Comparison of ENCODE assay signal across 16 cellular contexts in genomic region chr2:203547356-203547755, GRCh38. TPM values are rescaled to one million over a fixed set of nuclear protein-coding genes. Genes with fewer than 3 reads are reported as not detected.
DNase-seq lines count a peak whose midpoint lies in the region; ATAC-seq and TF ChIP-seq lines count a peak whose summit lies in the region.
"Had no signal": no experiment of that assay in that cellular context is flagged by ENCODE, and none has a peak within 500 bp of the region (broad histone marks: within the 10 kb centered on the region; RNA-seq: fewer than 3 reads in every experiment).

No MANE protein-coding gene starts in this region.

- no peaks in the 10 kb centered on the region for H3K4me1 ChIP-seq in DND-41 (ENCODE audit: insufficient read depth, low read length)
- H3K4me1 ChIP-seq: HAP-1 had no signal

- no peak overlapping the region for H3K4me2 ChIP-seq in DND-41 (ENCODE audit: insufficient read depth, low read length)

- H3K4me1 Mint-ChIP-seq in activated T-cell treated with anti-CD3 and anti-CD28 coated beads, Interleukin-2, amount 50 U/mL, for 72 hours (ENCODE audit: low read depth): peaks cover 5% of the 10 kb centered on the region
- peaks cover 5% of the 10 kb centered on the region for H3K4me1 Mint-ChIP-seq in activated T-helper 17 cell treated with anti-CD3 and anti-CD28 coated beads, Interleukin-2, amount 50 U/mL, for 72 hours
- peaks cover 6% of the 10 kb centered on the region for H3K4me1 Mint-ChIP-seq in stimulated activated effector memory CD8-positive, alpha-beta T cell treated with anti-CD3 and anti-CD28 coated beads, Interleukin-12 subunit alpha, Interleukin-12 subunit beta, amount 100 ng/mL, for 72 hours

- no peak overlapping the region for H3K27ac Mint-ChIP-seq in activated T-cell treated with anti-CD3 and anti-CD28 coated beads, Interleukin-2, amount 50 U/mL, for 72 hours
- no peak overlapping the region for H3K27ac Mint-ChIP-seq in activated T-helper 17 cell treated with anti-CD3 and anti-CD28 coated beads, Interleukin-2, amount 50 U/mL, for 72 hours
- no peak overlapping the region for H3K27ac Mint-ChIP-seq in stimulated activated effector memory CD8-positive, alpha-beta T cell treated with anti-CD3 and anti-CD28 coated beads, Interleukin-12 subunit alpha, Interleukin-12 subunit beta, amount 100 ng/mL, for 72 hours
- H3K27ac Mint-ChIP-seq: CD4-positive, alpha-beta T cell had no signal

- intact Hi-C loops in Right ventricle myocardium inferior (cut with DNase I): no loop called here

- ATAC-seq in activated T-cell treated with anti-CD3 and anti-CD28 coated beads, Interleukin-2, amount 50 U/mL, for 72 hours (replicated peaks in 1 of 2): peak; percentile 45 to 56
- ATAC-seq in DND-41 (ENCODE audit: insufficient read depth, low read depth) (peak; percentile 70), GM19035 (IDR thresholded peaks at IDR 0.05; ENCODE audit: unreplicated experiment) (no peak), Right ventricle myocardium inferior (no peak)
- peak; percentile 23 for ATAC-seq in activated T-helper 17 cell treated with anti-CD3 and anti-CD28 coated beads, Interleukin-2, amount 50 U/mL, for 72 hours (replicated peaks)
- ATAC-seq in stimulated activated effector memory CD8-positive, alpha-beta T cell treated with anti-CD3 and anti-CD28 coated beads, Interleukin-12 subunit alpha, Interleukin-12 subunit beta, amount 100 ng/mL, for 72 hours: peak; percentile 62

- no peak for TF ChIP-seq CTCF in DND-41 (IDR thresholded peaks at IDR 0.05; ENCODE audit: borderline replicate concordance, extremely low read depth, low read length, poor library complexity, severe bottlenecking)

- DNase-seq in activated T-cell treated with anti-CD3 and anti-CD28 coated beads, Interleukin-2, amount 50 U/mL, for 72 hours: no peak
- DNase-seq in activated T-cell treated with anti-CD3 and anti-CD28 coated beads for 4 hours (no peak), DND-41 (no peak), retina (no peak), Right ventricle myocardium inferior (ENCODE audit: missing footprints) (no peak)
- DNase-seq in stimulated activated effector memory CD8-positive, alpha-beta T cell treated with anti-CD3 and anti-CD28 coated beads, Interleukin-12 subunit alpha, Interleukin-12 subunit beta, amount 100 ng/mL, for 72 hours (ENCODE audit: low spot score in 2 of 2): no peak
- DNase-seq: AML-193; Caco-2; CD4-positive, alpha-beta T cell; DMS153; DMS79; GF-D8 had no signal

- no peaks in the 10 kb centered on the region for H3K36me3 ChIP-seq in DND-41 (ENCODE audit: insufficient read depth, low read length)
- H3K36me3 ChIP-seq: HAP-1 had no signal

- no peaks in the 10 kb centered on the region for H3K9me3 Mint-ChIP-seq in activated T-cell treated with anti-CD3 and anti-CD28 coated beads, Interleukin-2, amount 50 U/mL, for 72 hours
- no peaks in the 10 kb centered on the region for H3K9me3 Mint-ChIP-seq in activated T-helper 17 cell treated with anti-CD3 and anti-CD28 coated beads, Interleukin-2, amount 50 U/mL, for 72 hours
- no peaks in the 10 kb centered on the region for H3K9me3 Mint-ChIP-seq in stimulated activated effector memory CD8-positive, alpha-beta T cell treated with anti-CD3 and anti-CD28 coated beads, Interleukin-12 subunit alpha, Interleukin-12 subunit beta, amount 100 ng/mL, for 72 hours
- H3K9me3 Mint-ChIP-seq: CD4-positive, alpha-beta T cell had no signal

- H3K27ac ChIP-seq in DND-41 (ENCODE audit: low read length): no peak overlapping the region
- H3K27ac ChIP-seq: C4-2B had no signal

- no peaks in the 10 kb centered on the region for H3K9me3 ChIP-seq in DND-41 (ENCODE audit: insufficient read depth, low read length, severe bottlenecking)
- H3K9me3 ChIP-seq: Caco-2, HAP-1 had no signal

- no peaks in the 10 kb centered on the region for H3K79me2 ChIP-seq in DND-41 (ENCODE audit: insufficient read depth, low read length)

- no peaks in the 10 kb centered on the region for H4K20me1 ChIP-seq in DND-41 (ENCODE audit: insufficient read depth, low read length)

- no peak overlapping the region for H3K9ac ChIP-seq in DND-41 (ENCODE audit: low read depth, low read length)

- no peak overlapping the region for H3K4me3 ChIP-seq in DND-41 (ENCODE audit: low read depth in 1 of 2, low read length in 2 of 2)
- H3K4me3 ChIP-seq: HAP-1 had no signal

- no peaks in the 10 kb centered on the region for H3K27me3 Mint-ChIP-seq in activated T-cell treated with anti-CD3 and anti-CD28 coated beads, Interleukin-2, amount 50 U/mL, for 72 hours (ENCODE audit: low read depth)
- H3K27me3 Mint-ChIP-seq in activated T-helper 17 cell treated with anti-CD3 and anti-CD28 coated beads, Interleukin-2, amount 50 U/mL, for 72 hours: no peaks in the 10 kb centered on the region
- H3K27me3 Mint-ChIP-seq: CD4-positive, alpha-beta T cell had no signal

- no peak overlapping the region for H2AFZ ChIP-seq in DND-41 (ENCODE audit: low read depth, low read length)

- H3K4me3 Mint-ChIP-seq in activated T-cell treated with anti-CD3 and anti-CD28 coated beads, Interleukin-2, amount 50 U/mL, for 72 hours: no peak overlapping the region
- no peak overlapping the region for H3K4me3 Mint-ChIP-seq in activated T-helper 17 cell treated with anti-CD3 and anti-CD28 coated beads, Interleukin-2, amount 50 U/mL, for 72 hours
- no peak overlapping the region for H3K4me3 Mint-ChIP-seq in stimulated activated effector memory CD8-positive, alpha-beta T cell treated with anti-CD3 and anti-CD28 coated beads, Interleukin-12 subunit alpha, Interleukin-12 subunit beta, amount 100 ng/mL, for 72 hours
- H3K4me3 Mint-ChIP-seq: CD4-positive, alpha-beta T cell had no signal

- no peaks in the 10 kb centered on the region for H3K36me3 Mint-ChIP-seq in activated T-cell treated with anti-CD3 and anti-CD28 coated beads, Interleukin-2, amount 50 U/mL, for 72 hours (ENCODE audit: insufficient read depth in 2 of 2)
- no peaks in the 10 kb centered on the region for H3K36me3 Mint-ChIP-seq in activated T-helper 17 cell treated with anti-CD3 and anti-CD28 coated beads, Interleukin-2, amount 50 U/mL, for 72 hours (ENCODE audit: low read depth)
- H3K36me3 Mint-ChIP-seq in stimulated activated effector memory CD8-positive, alpha-beta T cell treated with anti-CD3 and anti-CD28 coated beads, Interleukin-12 subunit alpha, Interleukin-12 subunit beta, amount 100 ng/mL, for 72 hours: no peaks in the 10 kb centered on the region

- H3K27me3 ChIP-seq in DND-41 (ENCODE audit: insufficient read depth, low read length, poor library complexity): no peaks in the 10 kb centered on the region

RNA-seq across cellular contexts. Expression of gene RAPH1, which starts 12.3 kb away (rescaled TPM):
- 1 to 10 TPM; 3.7 to 6.0 TPM for total RNA-seq in activated T-cell treated with anti-CD3 and anti-CD28 coated beads, Interleukin-2, amount 50 U/mL, for 72 hours
- 10 to 100 TPM; 10.4 to 13.5 TPM for total RNA-seq in activated T-helper 17 cell treated with anti-CD3 and anti-CD28 coated beads, Interleukin-2, amount 50 U/mL, for 72 hours
- 15.1 TPM for total RNA-seq in Right ventricle myocardium inferior

Comparison
In these comparisons a context has a peak if more than half of its experiments do, and no peak if none do; other contexts are left out.
1. ATAC-seq: peak in activated T-cell treated with anti-CD3 and anti-CD28 coated beads, Interleukin-2, amount 50 U/mL, for 72 hours (2 of 2), DND-41 (single experiment), activated T-helper 17 cell treated with anti-CD3 and anti-CD28 coated beads, Interleukin-2, amount 50 U/mL, for 72 hours (single experiment) and stimulated activated effector memory CD8-positive, alpha-beta T cell treated with anti-CD3 and anti-CD28 coated beads, Interleukin-12 subunit alpha, Interleukin-12 subunit beta, amount 100 ng/mL, for 72 hours (single experiment); none in GM19035 (single experiment) and Right ventricle myocardium inferior (single experiment).